ENCODE assay signal across 1 cellular context in genomic region chr14:102507891-102508312, GRCh38.
TF ChIP-seq lines count a peak whose summit lies in the region.

No MANE protein-coding gene starts in this region.

TF ChIP-seq in HEK293, 187 proteins besides CTCF, POLR2A, EP300 and RAD21 (continued from another document):
- TF ChIP-seq, protein P1, sequence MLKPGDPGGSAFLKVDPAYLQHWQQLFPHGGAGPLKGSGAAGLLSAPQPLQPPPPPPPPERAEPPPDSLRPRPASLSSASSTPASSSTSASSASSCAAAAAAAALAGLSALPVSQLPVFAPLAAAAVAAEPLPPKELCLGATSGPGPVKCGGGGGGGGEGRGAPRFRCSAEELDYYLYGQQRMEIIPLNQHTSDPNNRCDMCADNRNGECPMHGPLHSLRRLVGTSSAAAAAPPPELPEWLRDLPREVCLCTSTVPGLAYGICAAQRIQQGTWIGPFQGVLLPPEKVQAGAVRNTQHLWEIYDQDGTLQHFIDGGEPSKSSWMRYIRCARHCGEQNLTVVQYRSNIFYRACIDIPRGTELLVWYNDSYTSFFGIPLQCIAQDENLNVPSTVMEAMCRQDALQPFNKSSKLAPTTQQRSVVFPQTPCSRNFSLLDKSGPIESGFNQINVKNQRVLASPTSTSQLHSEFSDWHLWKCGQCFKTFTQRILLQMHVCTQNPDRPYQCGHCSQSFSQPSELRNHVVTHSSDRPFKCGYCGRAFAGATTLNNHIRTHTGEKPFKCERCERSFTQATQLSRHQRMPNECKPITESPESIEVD (tag by site-specific recombination; IDR thresholded peaks at IDR 0.05), result no peak
- TF ChIP-seq ZNF416 (tag by site-specific recombination; IDR thresholded peaks at IDR 0.05) (no peak), ZSCAN30 (tag by site-specific recombination; IDR thresholded peaks at IDR 0.05) (no peak), ZNF155 (tag by site-specific recombination; IDR thresholded peaks at IDR 0.05) (no peak), ZFHX2 (tag by site-specific recombination; conservative IDR thresholded peaks at IDR 0.05) (no peak), ZNF544 (tag by site-specific recombination; IDR thresholded peaks at IDR 0.05) (no peak), ZNF530 (tag by site-specific recombination; IDR thresholded peaks at IDR 0.05; ENCODE audit: low read depth) (no peak), SP7 (tag by site-specific recombination; IDR thresholded peaks at IDR 0.05) (no peak), SALL2 (tag by site-specific recombination; IDR thresholded peaks at IDR 0.05; ENCODE audit: borderline replicate concordance) (no peak), ZNF16 (tag by site-specific recombination; IDR thresholded peaks at IDR 0.05; ENCODE audit: low read depth) (no peak), ZNF211 (tag by site-specific recombination; IDR thresholded peaks at IDR 0.05; ENCODE audit: low read depth) (no peak), ZBTB11 (tag by site-specific recombination; conservative IDR thresholded peaks at IDR 0.05; ENCODE audit: low read depth) (no peak)
